ENCODE assay signal across 15 cellular contexts in genomic region chr6:112429226-112429625, GRCh38.
DNase-seq lines count a peak whose midpoint lies in the region; ATAC-seq, FAIRE-seq and TF ChIP-seq lines count a peak whose summit lies in the region.
"Had no signal": no experiment of that assay in that cellular context is flagged by ENCODE, and none has a peak within 500 bp of the region (broad histone marks: within the 10 kb centered on the region; RNA-seq: fewer than 3 reads in every experiment).

No MANE protein-coding gene starts in this region.

- H3K9ac ChIP-seq in endothelial cell of umbilical vein (replicated peaks; ENCODE audit: extremely low read depth, insufficient read depth, low read length) (no peak overlapping the region), trophoblast cell (ENCODE audit: low read length) (no peak overlapping the region)

- H4K20me1 ChIP-seq in endothelial cell of umbilical vein (replicated peaks; ENCODE audit: control insufficient read depth, extremely low read depth, insufficient read depth, low read length): no peaks in the 10 kb centered on the region

- H3K18ac ChIP-seq in trophoblast cell (ENCODE audit: low read length): no peak overlapping the region

- ATAC-seq in CD4-positive, alpha-beta T cell (ENCODE audit: poor library complexity): no peak
- ATAC-seq: left cardiac atrium; stimulated activated memory B cell treated with anti-CD40 and anti-IgM and Interleukin-4, amounts not matched to agents 10 μg/mL and 1 μg/mL and 100 μg/mL, for 72 hours had no signal

- no peaks in the 10 kb centered on the region for H3K36me3 Mint-ChIP-seq in CD4-positive, alpha-beta T cell (ENCODE audit: low read depth)
- H3K36me3 Mint-ChIP-seq: stimulated activated memory B cell treated with anti-CD40 and anti-IgM and Interleukin-4, amounts not matched to agents 10 μg/mL and 1 μg/mL and 100 μg/mL, for 72 hours had no signal

- H3K27me3 Mint-ChIP-seq in CD4-positive, alpha-beta T cell: peaks cover 8% of the 10 kb centered on the region

- TF ChIP-seq CTCF in endothelial cell of umbilical vein (IDR thresholded peaks at IDR 0.05; ENCODE audit: extremely low read depth in 1 of 2, insufficient read depth in 1 of 2, low read depth in 1 of 2, low read length in 2 of 2) (no peak), testis (IDR thresholded peaks at IDR 0.05) (no peak), adrenal gland (IDR thresholded peaks at IDR 0.05) (no peak)
- TF ChIP-seq CTCF in CD4-positive, alpha-beta T cell (IDR thresholded peaks at IDR 0.05): no peak

- H2AK5ac ChIP-seq in trophoblast cell (ENCODE audit: low read length): no peak overlapping the region

- no peak overlapping the region for H2BK5ac ChIP-seq in trophoblast cell (ENCODE audit: low read depth, low read length, poor library complexity)

- no peak overlapping the region for H2AFZ ChIP-seq in endothelial cell of umbilical vein (ENCODE audit: low read depth, low read length)
- no peak overlapping the region for H2AFZ ChIP-seq in trophoblast cell (ENCODE audit: insufficient read depth, low read length, poor library complexity)

- no TSS peak for BruUV-seq in endothelial cell of umbilical vein (replicated peaks; lab: Mats Ljungman, UMichigan)

- FAIRE-seq in endothelial cell of umbilical vein (lab: Jason Lieb, UNC): no peak

- H3K4me1 ChIP-seq in endothelial cell of umbilical vein (ENCODE audit: control insufficient read depth, extremely low read depth, insufficient read depth, low read length) (no peaks in the 10 kb centered on the region), trophoblast cell (ENCODE audit: control insufficient read depth in 1 of 2, insufficient read depth in 2 of 2, low read length in 2 of 2) (peaks cover 0 to 2% of the 10 kb centered on the region in 2 experiments), testis (no peaks in the 10 kb centered on the region), adrenal gland (replicated peaks in 1 of 2) (no peaks in the 10 kb centered on the region)

- H3K9me1 ChIP-seq in endothelial cell of umbilical vein (replicated peaks; ENCODE audit: control insufficient read depth, extremely low read depth, insufficient read depth, low read length): no peaks in the 10 kb centered on the region

- no peak overlapping the region for H4K91ac ChIP-seq in trophoblast cell (ENCODE audit: low read depth, low read length)

- dilution Hi-C loops in endothelial cell of umbilical vein (cut with MboI; ENCODE audit: extremely low pct_ligation_motif_present, low sequenced_read_pairs): no loop called here

- H3K9me3 Mint-ChIP-seq in CD4-positive, alpha-beta T cell: peaks cover 6% of the 10 kb centered on the region

- H3K23ac ChIP-seq in trophoblast cell (ENCODE audit: low read length): no peak overlapping the region

- H3K27ac Mint-ChIP-seq in CD4-positive, alpha-beta T cell: no peak overlapping the region
- H3K27ac Mint-ChIP-seq: stimulated activated memory B cell treated with anti-CD40 and anti-IgM and Interleukin-4, amounts not matched to agents 10 μg/mL and 1 μg/mL and 100 μg/mL, for 72 hours had no signal

- no peak overlapping the region for H2BK120ac ChIP-seq in trophoblast cell (ENCODE audit: insufficient read depth, low read length, poor library complexity)

- H3K4me3 ChIP-seq in endothelial cell of umbilical vein (replicated peaks in 1 of 3; ENCODE audit: insufficient read depth in 1 of 3, low read depth in 1 of 3, low read length in 3 of 3) (no peak overlapping the region), trophoblast cell (ENCODE audit: low read depth, low read length) (peak overlapping the region; percentile 48), testis (no peak overlapping the region), adrenal gland (no peak overlapping the region)

- no peak overlapping the region for H4K8ac ChIP-seq in trophoblast cell (ENCODE audit: low read depth, low read length)

- WGBS in trophoblast cell (ENCODE audit: extremely low coverage, insufficient coverage, insufficient read length): no CpG with 5 or more reads among the region's 3 CpGs
- WGBS in testis, 2 donors: 82 to 93% methylated on average over 3 of the region's 3 CpGs
- WGBS in adrenal gland, 4 donors: 66 to 82% (median 75%) methylated on average over 3 of the region's 3 CpGs

- H3K9me3 ChIP-seq in endothelial cell of umbilical vein (replicated peaks; ENCODE audit: control insufficient read depth, insufficient read depth, low read length) (no peaks in the 10 kb centered on the region), trophoblast cell (ENCODE audit: insufficient read depth, low read depth, low read length) (no peaks in the 10 kb centered on the region), testis (no peaks in the 10 kb centered on the region), adrenal gland (replicated peaks in 1 of 3) (no peaks in the 10 kb centered on the region)
- H3K9me3 ChIP-seq in CD4-positive, alpha-beta T cell (ENCODE audit: control insufficient read depth, low read length): no peaks in the 10 kb centered on the region
- H3K9me3 ChIP-seq: neutrophil had no signal

- no peak overlapping the region for H2BK12ac ChIP-seq in trophoblast cell (ENCODE audit: low read length)

- H3K4me1 Mint-ChIP-seq in CD4-positive, alpha-beta T cell (ENCODE audit: low read depth): no peaks in the 10 kb centered on the region
- H3K4me1 Mint-ChIP-seq: stimulated activated memory B cell treated with anti-CD40 and anti-IgM and Interleukin-4, amounts not matched to agents 10 μg/mL and 1 μg/mL and 100 μg/mL, for 72 hours had no signal

- no peak overlapping the region for H3K27ac ChIP-seq in endothelial cell of umbilical vein (ENCODE audit: insufficient read depth, low read depth, low read length)
- H3K27ac ChIP-seq in trophoblast cell (ENCODE audit: low read depth, low read length): no peak overlapping the region
- H3K27ac ChIP-seq in testis: no peak overlapping the region
- no peak overlapping the region for H3K27ac ChIP-seq in adrenal gland
- no peak overlapping the region for H3K27ac ChIP-seq in CD4-positive, alpha-beta T cell (ENCODE audit: low read depth, low read length)
- H3K27ac ChIP-seq: 22Rv1, neutrophil had no signal

- no peak overlapping the region for H3K4ac ChIP-seq in trophoblast cell (ENCODE audit: low read depth, low read length)

- H4K12ac ChIP-seq in trophoblast cell (ENCODE audit: low read depth, low read length): no peak overlapping the region

- POLR2A ChIA-PET in endothelial cell of umbilical vein (lab: Charles Lee): no interaction called here
- POLR2A ChIA-PET in CD4-positive, alpha-beta T cell (lab: Charles Lee): no interaction called here

- no peak overlapping the region for H3K4me3 Mint-ChIP-seq in CD4-positive, alpha-beta T cell
- H3K4me3 Mint-ChIP-seq: stimulated activated memory B cell treated with anti-CD40 and anti-IgM and Interleukin-4, amounts not matched to agents 10 μg/mL and 1 μg/mL and 100 μg/mL, for 72 hours had no signal

- H3K79me2 ChIP-seq in endothelial cell of umbilical vein (ENCODE audit: control insufficient read depth, insufficient read depth, low read length) (no peaks in the 10 kb centered on the region), trophoblast cell (ENCODE audit: control insufficient read depth, insufficient read depth, low read length, poor library complexity) (no peaks in the 10 kb centered on the region)

- intact Hi-C loops in endothelial cell of umbilical vein (cut with micrococcal nuclease) (no loop called here), testis (cut with DNase I; ENCODE audit: low total_unique reads) (no loop called here), adrenal gland (cut with DNase I) (no loop called here)
- intact Hi-C loops in CD4-positive, alpha-beta T cell (cut with DNase I, micrococcal nuclease): no loop called here

- no peak overlapping the region for H3K14ac ChIP-seq in trophoblast cell (ENCODE audit: low read length)

- H3K27me3 ChIP-seq in endothelial cell of umbilical vein (ENCODE audit: control insufficient read depth in 2 of 2, insufficient read depth in 2 of 2, low read length in 2 of 2) (no peaks in the 10 kb centered on the region), trophoblast cell (ENCODE audit: insufficient read depth, low read length) (no peaks in the 10 kb centered on the region), testis (no peaks in the 10 kb centered on the region), adrenal gland (no peaks in the 10 kb centered on the region)
- H3K27me3 ChIP-seq in CD4-positive, alpha-beta T cell (ENCODE audit: control insufficient read depth, insufficient read depth, low read length): no peaks in the 10 kb centered on the region
- H3K27me3 ChIP-seq: neutrophil had no signal

- no peak overlapping the region for H3K4me2 ChIP-seq in endothelial cell of umbilical vein (ENCODE audit: insufficient read depth, low read length)
- no peak overlapping the region for H3K4me2 ChIP-seq in trophoblast cell (ENCODE audit: low read length)

- TF ChIP-seq POLR2A in endothelial cell of umbilical vein (IDR thresholded peaks at IDR 0.05; ENCODE audit: low read depth, low read length) (no peak), testis (IDR thresholded peaks at IDR 0.05) (no peak), adrenal gland (IDR thresholded peaks at IDR 0.05) (no peak)

- no peaks in the 10 kb centered on the region for H3K36me3 ChIP-seq in endothelial cell of umbilical vein (ENCODE audit: control insufficient read depth in 2 of 2, extremely low read depth in 1 of 2, insufficient read depth in 2 of 2, low read length in 2 of 2)
- no peaks in the 10 kb centered on the region for H3K36me3 ChIP-seq in trophoblast cell (ENCODE audit: control insufficient read depth in 1 of 2, insufficient read depth in 2 of 2, low read length in 2 of 2)
- no peaks in the 10 kb centered on the region for H3K36me3 ChIP-seq in testis (ENCODE audit: low read depth, missing control alignments)
- H3K36me3 ChIP-seq in adrenal gland (replicated peaks in 1 of 2): no peaks in the 10 kb centered on the region
- H3K36me3 ChIP-seq: neutrophil had no signal

- DNase-seq in DMS 273 (lab: John Stamatoyannopoulos, UW; ENCODE audit: unreplicated experiment) (peak; percentile 19), DMS 273 treated with DMSO at 0.1 percent for 48 hours (lab: John Stamatoyannopoulos, UW) (no peak), RPMI7951 (ENCODE audit: low read depth) (peak; percentile 39), endothelial cell of umbilical vein (ENCODE audit: low read depth, low spot score) (peak; percentile 17), trophoblast cell (no peak), testis (no peak), adrenal gland (no peak)
- no peak for DNase-seq in CD4-positive, alpha-beta T cell
- DNase-seq: anterior cingulate cortex; left cardiac atrium; NCI-H1694; stimulated activated CD4-positive, alpha-beta T cell treated with anti-CD3 and anti-CD28 coated beads, Interleukin-1b, Interleukin-23, amount 100 ng/mL, for 48 hours had no signal

- H3K79me1 ChIP-seq in trophoblast cell (ENCODE audit: low read length): no peaks in the 10 kb centered on the region

- CTCF ChIA-PET in endothelial cell of umbilical vein (lab: Charles Lee): interaction anchor here (1.5 kb wide), 1 partner anchor 9 kb away, joined by 3 read pairs; no protein-coding TSS in a partner anchor
- CTCF ChIA-PET in CD4-positive, alpha-beta T cell (lab: Charles Lee): no interaction called here

TF ChIP-seq in endothelial cell of umbilical vein, 7 proteins besides CTCF, POLR2A, EP300 and RAD21 (continues in another document):
- TF ChIP-seq JUN (IDR thresholded peaks at IDR 0.05; ENCODE audit: borderline replicate concordance, insufficient read depth, insufficient read length, low read depth) (no peak), GATA2 (IDR thresholded peaks at IDR 0.05; ENCODE audit: insufficient read depth, insufficient read length, low read depth, low read length) (no peak), FOS (IDR thresholded peaks at IDR 0.05; ENCODE audit: borderline replicate concordance, insufficient read depth, low read length) (no peak)

Comparison
In these comparisons a context has a peak if more than half of its experiments do, and no peak if none do; other contexts are left out.
1. DNase-seq: peak in DMS 273 (single experiment), RPMI7951 (single experiment) and endothelial cell of umbilical vein (single experiment); none in DMS 273 treated with DMSO at 0.1 percent for 48 hours (single experiment), trophoblast cell (0 of 2), testis (single experiment), adrenal gland (0 of 7) and CD4-positive, alpha-beta T cell (0 of 10).